8 cellular contexts compared by ENCODE assay signal in the genomic region with DNA sequence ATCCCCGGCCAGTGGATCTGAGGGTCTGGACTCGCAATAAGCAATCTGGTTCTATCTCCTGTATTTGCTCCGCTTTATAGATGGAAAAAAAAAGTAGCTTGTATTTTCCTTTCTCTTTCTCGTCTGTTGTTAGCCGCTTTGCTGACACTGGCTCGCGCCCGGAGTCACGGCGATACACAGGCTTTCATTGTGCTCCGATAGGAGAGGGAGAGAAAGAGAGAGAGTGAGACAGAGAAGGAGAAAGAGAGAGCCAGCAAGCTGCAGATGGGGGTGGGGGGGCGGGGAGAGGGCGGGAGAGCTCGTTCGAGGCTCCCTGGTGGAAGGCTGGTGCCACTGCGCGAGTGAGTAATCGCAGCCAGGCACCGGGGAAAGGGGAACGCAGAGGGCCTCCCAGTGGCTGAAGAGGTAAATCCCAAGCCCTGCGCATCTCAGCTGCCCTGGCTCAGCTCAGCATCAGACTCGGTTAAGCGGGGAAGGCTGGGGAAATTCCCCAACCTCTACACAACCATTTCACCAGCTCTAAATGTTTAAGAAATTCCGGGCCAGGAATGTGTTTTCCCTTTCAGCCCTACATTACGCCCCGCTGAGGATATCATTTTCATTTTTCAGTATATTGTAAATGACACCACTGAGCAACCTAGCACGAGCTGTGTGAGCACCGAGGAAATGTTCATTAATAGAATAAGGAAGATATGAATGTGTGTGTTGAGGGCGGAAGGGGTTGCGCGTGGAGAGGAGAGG. TPM values are rescaled to one million over a fixed set of nuclear protein-coding genes. Genes with fewer than 3 reads are reported as not detected.
A peak's percentile ranks its signal among the peaks of the same experiment; 100 is the strongest.
DNase-seq lines count a peak whose midpoint lies in the region; ATAC-seq and TF ChIP-seq lines count a peak whose summit lies in the region.

TSS of gene MAML2 (minus strand) at position 225 of the 741 bp plus-strand sequence. CDS start 1,300 bp downstream, outside the sequence.

- no peaks in the 10 kb centered on the region for H3K27me3 Mint-ChIP-seq in nephron (ENCODE audit: low read depth)

- H3K4me3 ChIP-seq in fibroblast of the aortic adventitia (ENCODE audit: low read depth, low read length) = peak within 1 kb of the TSS; percentile 74

- H3K27ac Mint-ChIP-seq in nephron = peak within 1 kb of the TSS; percentile 88 to 95 (median 90)

- ATAC-seq in stimulated activated naive CD8-positive, alpha-beta T cell treated with anti-CD3 and anti-CD28 coated beads, Interleukin-15, Interleukin-2, amounts not matched to agents 100 U/mL and 50 U/mL, for 24 hours = peak; percentile 87

- TF ChIP-seq CTCF in LNCAP (IDR thresholded peaks at IDR 0.05) = peak; percentile 87
- TF ChIP-seq CTCF in RWPE1 (conservative IDR thresholded peaks at IDR 0.05; ENCODE audit: low read depth) = peak; percentile 94
- TF ChIP-seq CTCF in fibroblast of the aortic adventitia (IDR thresholded peaks at IDR 0.05; ENCODE audit: insufficient read depth, low read length) = peak; percentile 94
- peak; percentile 96 to 99 (median 97) for TF ChIP-seq CTCF in nephron (IDR thresholded peaks at IDR 0.05; ENCODE audit: unreplicated experiment in 3 of 3)

- peaks cover 44% of the 10 kb centered on the region for H3K4me1 Mint-ChIP-seq in nephron

- H3K36me3 Mint-ChIP-seq in nephron (ENCODE audit: low read depth) = no peaks in the 10 kb centered on the region

- CTCF ChIA-PET in RWPE1 (lab: Yijun Ruan, JAX) = interaction anchor here (0.5 to 3.0 kb wide), 47 partner anchors 12 to 1497 kb away, joined by 3 to 48 read pairs (median 3); partner anchors contain the start of genes CCDC82 and JRKL

- peak within 1 kb of the TSS; percentile 89 to 97 (median 93) for H3K4me3 Mint-ChIP-seq in nephron

- POLR2A ChIA-PET in RWPE1 (lab: Yijun Ruan, JAX; ENCODE audit: low non-redundant PET) = no interaction called here

- DNase-seq in Daoy (ENCODE audit: low read depth) = peak; percentile 96
- peak; percentile 51 for DNase-seq in GOT3 (lab: John Stamatoyannopoulos, UW)
- DNase-seq in RWPE1 (ENCODE audit: low spot score) = peak; percentile 99
- peak; percentile 86 for DNase-seq in activated T-helper 9 cell treated with anti-CD3 and anti-CD28 coated beads, Interleukin-2, amount 50 U/mL, for 16 hours (ENCODE audit: low read depth)
- DNase-seq in fibroblast of the aortic adventitia (ENCODE audit: low read depth) = peak; percentile 93
- DNase-seq in stimulated activated naive CD8-positive, alpha-beta T cell treated with anti-CD3 and anti-CD28 coated beads, Interleukin-15, Interleukin-2, amounts not matched to agents 100 U/mL and 50 U/mL, for 24 hours = peak; percentile 90

- H3K27ac ChIP-seq in RWPE1 = peak within 1 kb of the TSS; percentile 45

- peaks cover 7% of the 10 kb centered on the region for H3K9me3 Mint-ChIP-seq in nephron

RNA-seq across cellular contexts. Expression of gene MAML2, which starts in this region (rescaled TPM):
- 6.2 and 6.6 TPM in 2 replicates for total RNA-seq in Daoy (2014; rRNA removed; shearing (Covaris generic))
- 15.4 and 20.1 TPM in 2 replicates for total RNA-seq in fibroblast of the aortic adventitia (ENCODE audit: low replicate concordance)

Comparison
In these comparisons a context has a peak if more than half of its experiments do, and no peak if none do; other contexts are left out.
1. Peak in every context shown above with its lines: DNase-seq, ATAC-seq, H3K4me3 ChIP-seq and H3K27ac ChIP-seq.